1 cellular context compared by ENCODE assay signal in the genomic region with DNA sequence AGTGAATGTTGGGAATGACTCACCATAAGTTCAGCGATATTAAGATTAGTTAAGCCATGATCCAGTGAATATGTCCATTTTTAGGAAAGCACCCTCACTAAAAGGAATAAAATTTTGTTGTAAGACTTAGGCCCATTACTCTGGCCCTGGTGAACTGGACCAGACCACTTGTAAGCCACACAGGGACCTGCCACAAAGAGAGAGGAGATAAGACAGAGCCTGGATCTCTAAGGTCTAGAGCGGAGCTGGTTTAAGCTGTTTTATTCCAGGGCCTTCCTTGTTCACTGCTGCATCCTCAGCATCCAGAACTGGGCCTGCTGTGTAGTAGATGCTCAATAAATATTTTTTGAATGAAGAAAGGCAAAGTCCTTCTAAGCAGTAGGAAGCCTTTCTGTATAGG.
TF ChIP-seq lines count a peak whose summit lies in the region.

No MANE protein-coding gene starts in this region.

TF ChIP-seq in IMR-90, 13 proteins besides CTCF, POLR2A, EP300 and RAD21 (continued from another document):
- TF ChIP-seq, protein P1, sequence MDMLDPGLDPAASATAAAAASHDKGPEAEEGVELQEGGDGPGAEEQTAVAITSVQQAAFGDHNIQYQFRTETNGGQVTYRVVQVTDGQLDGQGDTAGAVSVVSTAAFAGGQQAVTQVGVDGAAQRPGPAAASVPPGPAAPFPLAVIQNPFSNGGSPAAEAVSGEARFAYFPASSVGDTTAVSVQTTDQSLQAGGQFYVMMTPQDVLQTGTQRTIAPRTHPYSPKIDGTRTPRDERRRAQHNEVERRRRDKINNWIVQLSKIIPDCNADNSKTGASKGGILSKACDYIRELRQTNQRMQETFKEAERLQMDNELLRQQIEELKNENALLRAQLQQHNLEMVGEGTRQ (IDR thresholded peaks at IDR 0.05; ENCODE audit: low read depth, low read length), result no peak
- TF ChIP-seq BHLHE40 (IDR thresholded peaks at IDR 0.05; ENCODE audit: low read depth, low read length), result no peak
TF ChIP-seq in IMR-90: peak in this region for 0.
